ENCODE assay signal across 22 cellular contexts in the genomic region with DNA sequence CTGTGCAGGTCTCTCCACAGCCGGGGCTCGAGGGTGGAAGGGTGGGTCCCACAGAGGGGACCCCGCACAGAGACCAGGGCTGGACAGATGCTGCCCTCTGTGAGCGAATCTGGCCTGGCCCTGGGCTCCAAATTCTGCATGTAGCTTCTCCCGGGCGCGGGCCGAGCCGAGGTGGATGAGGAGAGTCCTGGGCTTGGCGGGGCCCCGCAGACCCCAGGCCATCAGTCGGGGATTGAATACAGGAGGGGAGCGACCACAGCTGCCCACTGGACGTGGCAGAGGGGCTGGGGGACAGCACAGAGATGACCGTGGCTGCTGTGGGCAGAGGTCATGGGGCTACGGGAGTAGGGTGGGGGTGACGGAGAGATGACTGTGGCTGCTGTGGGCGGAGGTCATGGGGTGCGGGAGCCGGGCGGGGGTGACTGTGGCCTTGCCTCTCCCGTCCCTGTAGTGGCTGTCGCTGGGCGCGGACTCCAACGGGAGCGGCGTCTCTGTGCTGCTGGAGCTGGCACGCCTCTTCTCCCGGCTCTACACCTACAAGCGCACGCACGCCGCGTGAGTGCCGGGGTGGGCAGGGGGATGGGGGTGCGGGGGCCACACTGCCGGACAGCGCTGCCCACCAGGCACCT. TPM values are rescaled to one million over a fixed set of nuclear protein-coding genes. Genes with fewer than 3 reads are reported as not detected.
"Had no signal": no experiment of that assay in that cellular context is flagged by ENCODE, and none has a peak within 500 bp of the region (broad histone marks: within the 10 kb centered on the region; RNA-seq: fewer than 3 reads in every experiment).

No MANE protein-coding gene starts in this region.

- H3K4me3 ChIP-seq: MG63, SJSA1, SK-N-MC had no signal

- H3K36me3 ChIP-seq: MG63 had no signal

- H3K9me3 ChIP-seq: MG63, SJSA1 had no signal

- H3K27me3 ChIP-seq: MG63, SJSA1 had no signal

- H3K27ac ChIP-seq: SJSA1, SK-N-MC had no signal

- DNase-seq: Karpas-422, KG1, MG63, NCI-H1092, NCI-H1105 treated with DMSO at 0.1 percent for 48 hours, NCI-H1417 treated with DMSO at 0.1 percent for 48 hours, NCI-H187, NCI-H2029, NCI-H2081 treated with DMSO at 0.1 percent for 48 hours, NCI-H2171, NCI-H226, NCI-H446, NCI-H510A, NCI-H524 treated with DMSO at 0.1 percent for 48 hours, NCI-H69, NCI-H774, Right ventricle myocardium superior, RPMI8226, SIG-M5 had no signal

RNA-seq across cellular contexts. Expression of gene S1PR4, which starts 22.6 kb away (rescaled TPM):
- total RNA-seq: SJSA1 had no signal

RNA-seq across cellular contexts. Expression of gene CELF5, which starts 23.3 kb away (rescaled TPM):
- total RNA-seq: HT1080, Right ventricle myocardium superior, SJSA1 had no signal
